In genomic region chr1:156126701-156127534, GRCh38 we compare ENCODE assay signal across 8 cellular contexts. TPM values are rescaled to one million over a fixed set of nuclear protein-coding genes. Genes with fewer than 3 reads are reported as not detected.
DNase-seq lines count a peak whose midpoint lies in the region; ATAC-seq, FAIRE-seq and TF ChIP-seq lines count a peak whose summit lies in the region.

No MANE protein-coding gene starts in this region.

- peak overlapping the region; percentile 72 for H3K27ac Mint-ChIP-seq in T-helper 1 cell treated with Interleukin-12 subunit alpha and Interleukin-12 subunit beta and Interleukin-4 antibody, amounts not matched to agents 30 μg/mL and 1 μg/mL, for 36 hours

- no peak overlapping the region for H2AFZ ChIP-seq in keratinocyte (ENCODE audit: control insufficient read depth, low read length)

- H3K79me2 ChIP-seq in keratinocyte (ENCODE audit: control insufficient read depth, insufficient read depth, low read length) = peaks cover 77% of the 10 kb centered on the region

- DNase-seq in GM18507 (ENCODE audit: extremely low spot score, insufficient read length, low read depth) (no peak), keratinocyte (ENCODE audit: low read depth, low spot score) (no peak), NCI-H1092 (lab: John Stamatoyannopoulos, UW) (no peak), GM19240 (ENCODE audit: insufficient read length, low spot score) (no peak)
- peak; percentile 74 to 82 (median 76) for DNase-seq in stimulated activated CD4-positive, alpha-beta T cell treated with anti-CD3 and anti-CD28 coated beads, TNF-alpha, amount 100 ng/mL, for 48 hours (ENCODE audit: low read depth in 3 of 3)

- H3K9ac ChIP-seq in keratinocyte (ENCODE audit: control insufficient read depth, extremely low read depth, insufficient read depth, low read length) = peak overlapping the region; percentile 86

- H3K36me3 ChIP-seq in keratinocyte (ENCODE audit: control insufficient read depth in 2 of 2, extremely low read depth in 1 of 2, insufficient read depth in 2 of 2, low read length in 2 of 2) = peaks cover 8 to 33% of the 10 kb centered on the region in 2 experiments

- no peaks in the 10 kb centered on the region for H3K9me3 Mint-ChIP-seq in T-helper 1 cell treated with Interleukin-12 subunit alpha and Interleukin-12 subunit beta and Interleukin-4 antibody, amounts not matched to agents 30 μg/mL and 1 μg/mL, for 36 hours

- peak; percentile 91 for FAIRE-seq in GM18507 (lab: Jason Lieb, UNC)
- peak; percentile 26 for FAIRE-seq in keratinocyte (lab: Jason Lieb, UNC)

- H3K4me3 ChIP-seq in keratinocyte (ENCODE audit: control insufficient read depth in 2 of 3, extremely low read depth in 1 of 3, insufficient read depth in 2 of 3, low read depth in 1 of 3, low read length in 3 of 3) = peak overlapping the region; percentile 9 to 33 (median 19)

- dilution Hi-C loops in keratinocyte (cut with MboI; ENCODE audit: extremely low pct_ligation_motif_present, low sequenced_read_pairs) = no loop called here

- peaks cover 5% of the 10 kb centered on the region for H4K20me1 ChIP-seq in keratinocyte (ENCODE audit: control insufficient read depth, extremely low read depth, insufficient read depth, low read length)

- 18 to 66% (median 26%) methylated on average over 14 to 15 of the region's 15 CpGs for WGBS in adipose tissue, 3 donors

- peak overlapping the region; percentile 75 for H3K4me2 ChIP-seq in keratinocyte (ENCODE audit: control insufficient read depth, extremely low read depth, insufficient read depth, low read depth, low read length)

- no peaks in the 10 kb centered on the region for H3K36me3 Mint-ChIP-seq in T-helper 1 cell treated with Interleukin-12 subunit alpha and Interleukin-12 subunit beta and Interleukin-4 antibody, amounts not matched to agents 30 μg/mL and 1 μg/mL, for 36 hours (ENCODE audit: low read depth)

- H3K4me1 ChIP-seq in keratinocyte (ENCODE audit: control insufficient read depth, extremely low read depth, insufficient read depth, low read length) = peaks cover 83% of the 10 kb centered on the region

- peaks cover 23% of the 10 kb centered on the region for H3K27me3 Mint-ChIP-seq in T-helper 1 cell treated with Interleukin-12 subunit alpha and Interleukin-12 subunit beta and Interleukin-4 antibody, amounts not matched to agents 30 μg/mL and 1 μg/mL, for 36 hours (ENCODE audit: low read depth)

- peak overlapping the region; percentile 21 for H3K4me3 Mint-ChIP-seq in T-helper 1 cell treated with Interleukin-12 subunit alpha and Interleukin-12 subunit beta and Interleukin-4 antibody, amounts not matched to agents 30 μg/mL and 1 μg/mL, for 36 hours

- H3K9me1 ChIP-seq in keratinocyte (ENCODE audit: control insufficient read depth, extremely low read depth, insufficient read depth, low read length) = no peaks in the 10 kb centered on the region

- H3K27ac ChIP-seq in adipose tissue (ENCODE audit: low read depth, low read length) = peak overlapping the region; percentile 88
- peak overlapping the region; percentile 97 for H3K27ac ChIP-seq in keratinocyte (ENCODE audit: control insufficient read depth, insufficient read depth, low read length)

- peak; percentile 36 for ATAC-seq in HG03342 (IDR thresholded peaks at IDR 0.05; ENCODE audit: unreplicated experiment)

- no peaks in the 10 kb centered on the region for H3K9me3 ChIP-seq in keratinocyte (ENCODE audit: control insufficient read depth, low read depth, low read length)

- no peak for TF ChIP-seq CTCF in keratinocyte (optimal IDR thresholded peaks at IDR 0.05 in 1 of 3, IDR thresholded peaks at IDR 0.05 in 1 of 3, conservative IDR thresholded peaks at IDR 0.05 in 1 of 3; ENCODE audit: extremely low read depth in 1 of 3, insufficient read depth in 2 of 3, low read length in 3 of 3)

- peaks cover 58% of the 10 kb centered on the region for H3K4me1 Mint-ChIP-seq in T-helper 1 cell treated with Interleukin-12 subunit alpha and Interleukin-12 subunit beta and Interleukin-4 antibody, amounts not matched to agents 30 μg/mL and 1 μg/mL, for 36 hours (ENCODE audit: low read depth)

- H3K27me3 ChIP-seq in keratinocyte (ENCODE audit: control insufficient read depth, extremely low read depth, insufficient read depth, low read length) = no peaks in the 10 kb centered on the region

RNA-seq across cellular contexts. Expression of gene LMNA, which starts 12.4 kb away (rescaled TPM):
- 100 to 1,000 TPM in 2 of 3 donors, 10 to 100 TPM in 1; 58.6 to 543 (median 239) TPM for polyA plus RNA-seq in adipose tissue
- 368 to 551 TPM (median 444 TPM) in 3 replicates for polyA plus RNA-seq in keratinocyte
- 222 TPM for polyA plus RNA-seq in keratinocyte (2011; ENCODE audit: low read depth)
- 159 and 403 TPM in 2 replicates for polyA plus RNA-seq in keratinocyte (2011; cell fraction: cytosol; rRNA removed)
- 626 and 729 TPM in 2 replicates for polyA plus RNA-seq in keratinocyte (2011; cell fraction: nucleus; rRNA removed)
- 224 and 699 TPM in 2 replicates for polyA plus RNA-seq in keratinocyte (2012; ENCODE audit: low replicate concordance)
- polyA minus RNA-seq in keratinocyte = 328 to 615 TPM (median 504 TPM) in 3 replicates
- 757 TPM for polyA minus RNA-seq in keratinocyte (2011; cell fraction: cytosol; rRNA and poly(A)+ RNA removed)
- 433 and 457 TPM in 2 replicates for polyA minus RNA-seq in keratinocyte (2011; cell fraction: nucleus; rRNA and poly(A)+ RNA removed)

RNA-seq across cellular contexts. Expression of gene SEMA4A, which starts 26.5 kb away (rescaled TPM):
- polyA plus RNA-seq in adipose tissue (1 to 10 TPM; 2.1 to 9.5 (median 7.4) TPM), keratinocyte (5.7 to 11.0 TPM (median 7.9 TPM) in 3 replicates)
- polyA plus RNA-seq in keratinocyte (2011; ENCODE audit: low read depth) = 2.6 TPM
- polyA plus RNA-seq in keratinocyte (2011; cell fraction: cytosol; rRNA removed) = 6.8 and 8.9 TPM in 2 replicates
- polyA plus RNA-seq in keratinocyte (2011; cell fraction: nucleus; rRNA removed) = 8.0 and 11.0 TPM in 2 replicates
- polyA plus RNA-seq in keratinocyte (2012; ENCODE audit: low replicate concordance) = 9.5 and 9.9 TPM in 2 replicates
- 12.9 to 22.9 TPM (median 13.7 TPM) in 3 replicates for polyA minus RNA-seq in keratinocyte
- polyA minus RNA-seq in keratinocyte (2011; cell fraction: cytosol; rRNA and poly(A)+ RNA removed) = 6.1 TPM
- 5.4 and 10.0 TPM in 2 replicates for polyA minus RNA-seq in keratinocyte (2011; cell fraction: nucleus; rRNA and poly(A)+ RNA removed)

RNA-seq across cellular contexts. Expression of gene MEX3A, which starts 44.7 kb away (rescaled TPM):
- polyA plus RNA-seq in adipose tissue (under 1 TPM; under 0.01 to 0.43 (median 0.26) TPM), keratinocyte (1.1 to 2.0 TPM (median 1.5 TPM) in 3 replicates)
- 0.75 TPM for polyA plus RNA-seq in keratinocyte (2011; ENCODE audit: low read depth)
- polyA plus RNA-seq in keratinocyte (2011; cell fraction: cytosol; rRNA removed) = 0.83 and 1.5 TPM in 2 replicates
- polyA plus RNA-seq in keratinocyte (2011; cell fraction: nucleus; rRNA removed) = 2.9 and 4.1 TPM in 2 replicates
- 1.1 and 2.1 TPM in 2 replicates for polyA plus RNA-seq in keratinocyte (2012; ENCODE audit: low replicate concordance)
- polyA minus RNA-seq in keratinocyte = 1.1 to 4.3 TPM (median 1.7 TPM) in 3 replicates
- polyA minus RNA-seq in keratinocyte (2011; cell fraction: cytosol; rRNA and poly(A)+ RNA removed) = 0.96 TPM
- polyA minus RNA-seq in keratinocyte (2011; cell fraction: nucleus; rRNA and poly(A)+ RNA removed) = 2.6 and 3.1 TPM in 2 replicates

Comparison
In these comparisons a context has a peak if more than half of its experiments do, and no peak if none do; other contexts are left out.
1. DNase-seq: peak in stimulated activated CD4-positive, alpha-beta T cell treated with anti-CD3 and anti-CD28 coated beads, TNF-alpha, amount 100 ng/mL, for 48 hours (3 of 3); none in GM18507 (single experiment), keratinocyte (single experiment), NCI-H1092 (single experiment) and GM19240 (single experiment).